In the genomic region with DNA sequence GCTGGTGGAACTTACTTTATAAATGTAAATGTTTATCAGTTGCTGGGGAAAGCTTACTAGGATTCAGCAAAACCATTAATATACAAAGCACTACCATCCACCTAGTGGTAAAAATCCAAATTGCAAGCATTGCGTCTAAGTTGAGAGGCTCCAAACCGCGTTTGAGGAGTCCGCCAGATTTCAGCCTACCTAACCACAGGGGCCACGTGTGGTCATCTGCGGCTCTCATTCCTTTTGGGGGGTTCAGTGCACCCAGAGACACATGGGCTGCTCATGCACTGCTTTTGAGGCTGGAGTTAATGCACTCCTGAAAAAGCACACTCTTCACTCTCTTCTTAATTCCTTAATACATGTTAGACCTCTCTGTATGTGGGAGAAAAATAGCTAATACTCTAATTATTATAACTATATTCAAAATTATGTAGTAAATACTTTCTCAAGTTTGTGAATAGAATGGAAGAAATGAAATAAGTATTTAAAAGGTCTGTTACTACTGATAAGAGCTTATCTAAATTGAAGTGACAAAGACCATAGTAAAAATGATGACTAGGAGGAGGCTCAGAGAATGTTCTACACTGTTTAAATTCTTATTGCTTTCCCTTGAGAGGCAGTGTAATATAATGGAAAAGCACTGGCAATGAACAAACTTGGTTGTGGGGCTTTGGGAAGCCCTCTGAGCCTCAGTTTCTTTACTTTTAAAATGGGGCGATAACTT, we compare ENCODE assay signal across 1 cellular context.
A peak's percentile ranks its signal among the peaks of the same experiment; 100 is the strongest.
TF ChIP-seq lines count a peak whose summit lies in the region.

No MANE protein-coding gene starts in this region.

TF ChIP-seq in H1, 55 proteins besides CTCF, POLR2A, EP300 and RAD21 (continued from another document):
- TF ChIP-seq ATF2 (IDR thresholded peaks at IDR 0.05; ENCODE audit: low read length) (no peak), TEAD4 (IDR thresholded peaks at IDR 0.05; ENCODE audit: low read depth, low read length) (peak; percentile 87), BACH1 (IDR thresholded peaks at IDR 0.05; ENCODE audit: low read length) (no peak), EGR1 (IDR thresholded peaks at IDR 0.05; ENCODE audit: borderline replicate concordance, low read depth, low read length) (0 out of 2 replicates have a peak, but pooled peaks have one; percentile 11), JUND (IDR thresholded peaks at IDR 0.05; ENCODE audit: low read length) (no peak)
- TF ChIP-seq, protein P1, sequence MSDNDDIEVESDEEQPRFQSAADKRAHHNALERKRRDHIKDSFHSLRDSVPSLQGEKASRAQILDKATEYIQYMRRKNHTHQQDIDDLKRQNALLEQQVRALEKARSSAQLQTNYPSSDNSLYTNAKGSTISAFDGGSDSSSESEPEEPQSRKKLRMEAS (IDR thresholded peaks at IDR 0.05): peak; percentile 43; the same call in 1 of the 2 replicates
TF ChIP-seq in H1: peak in this region for 3.
